Comparison of ENCODE assay signal across 18 cellular contexts in the genomic region with DNA sequence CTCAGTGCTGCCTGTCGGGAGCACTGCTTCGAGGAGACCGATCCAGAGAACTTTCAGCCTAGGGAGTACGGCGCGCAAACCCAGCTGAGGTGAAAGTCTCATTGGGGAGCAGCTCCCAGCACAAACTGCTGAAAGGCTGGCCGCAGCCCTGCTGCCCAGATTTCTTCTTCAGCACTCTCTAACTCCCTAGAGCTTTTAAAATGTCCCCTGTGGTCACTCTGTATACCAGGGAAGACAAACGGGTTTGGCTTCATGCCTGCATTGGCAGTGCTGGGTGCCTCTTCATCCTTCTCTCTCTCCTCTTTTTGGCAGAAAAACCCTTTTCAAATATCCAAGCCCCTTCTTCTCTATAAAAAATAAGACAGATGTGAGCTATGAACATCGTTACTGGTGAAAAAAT. TPM values are rescaled to one million over a fixed set of nuclear protein-coding genes. Genes with fewer than 3 reads are reported as not detected.
DNase-seq lines count a peak whose midpoint lies in the region; TF ChIP-seq lines count a peak whose summit lies in the region.
"Had no signal": no experiment of that assay in that cellular context is flagged by ENCODE, and none has a peak within 500 bp of the region (broad histone marks: within the 10 kb centered on the region; RNA-seq: fewer than 3 reads in every experiment).

No MANE protein-coding gene starts in this region.

- H3K9me3 Mint-ChIP-seq in neural progenitor cell: no peaks in the 10 kb centered on the region
- H3K9me3 Mint-ChIP-seq in activated T-helper 1 cell treated with anti-CD3 and anti-CD28 coated beads, Interleukin-12 subunit alpha, Interleukin-12 subunit beta, Interleukin-2, Interleukin-4 antibody, amounts not matched to agents 30 ng/mL and 10 ng/mL and 1 ng/mL, durations not matched to agents 14 hours and 24 hours and 36 hours: no peaks in the 10 kb centered on the region

- DNase-seq in H7 (peak; percentile 11), NCI-H69 (lab: John Stamatoyannopoulos, UW) (peak; percentile 37), iPS-NIHi11 (ENCODE audit: low spot score) (peak; percentile 16), neural progenitor cell (ENCODE audit: low spot score) (no peak), ecto neural progenitor cell (ENCODE audit: low spot score) (no peak), mucosa of gallbladder (ENCODE audit: low spot score) (no peak)
- no peak for DNase-seq in activated T-helper 1 cell treated with anti-CD3 and anti-CD28 coated beads, Interleukin-12 subunit alpha, Interleukin-12 subunit beta, Interleukin-2, Interleukin-4 antibody, amounts not matched to agents 30 ng/mL and 10 ng/mL and 1 ng/mL, durations not matched to agents 14 hours and 24 hours and 36 hours (ENCODE audit: low spot score)
- DNase-seq: CD4-positive, CD25-positive, alpha-beta regulatory T cell; DND-41; NCI-H1105; NCI-H1694; NCI-H2081; NCI-H2171; NCI-H345; NCI-H524; NCI-H82; OCI-M1; SJCRH30 had no signal

- no peaks in the 10 kb centered on the region for H3K36me3 Mint-ChIP-seq in neural progenitor cell
- H3K36me3 Mint-ChIP-seq in activated T-helper 1 cell treated with anti-CD3 and anti-CD28 coated beads, Interleukin-12 subunit alpha, Interleukin-12 subunit beta, Interleukin-2, Interleukin-4 antibody, amounts not matched to agents 30 ng/mL and 10 ng/mL and 1 ng/mL, durations not matched to agents 14 hours and 24 hours and 36 hours (ENCODE audit: low read depth): no peaks in the 10 kb centered on the region
- H3K36me3 Mint-ChIP-seq: CD4-positive, CD25-positive, alpha-beta regulatory T cell had no signal

- H3K27me3 Mint-ChIP-seq in neural progenitor cell (ENCODE audit: insufficient read depth, low read depth): peaks cover 8% of the 10 kb centered on the region
- peaks cover 16% of the 10 kb centered on the region for H3K27me3 Mint-ChIP-seq in activated T-helper 1 cell treated with anti-CD3 and anti-CD28 coated beads, Interleukin-12 subunit alpha, Interleukin-12 subunit beta, Interleukin-2, Interleukin-4 antibody, amounts not matched to agents 30 ng/mL and 10 ng/mL and 1 ng/mL, durations not matched to agents 14 hours and 24 hours and 36 hours (ENCODE audit: insufficient read depth)

- no peaks in the 10 kb centered on the region for H4K20me1 ChIP-seq in neural progenitor cell (ENCODE audit: low read depth)

- H3K27me3 ChIP-seq in H7 (ENCODE audit: control insufficient read depth, insufficient read depth, low read length): no peaks in the 10 kb centered on the region
- no peaks in the 10 kb centered on the region for H3K27me3 ChIP-seq in neural progenitor cell
- H3K27me3 ChIP-seq: SJCRH30 had no signal

- H3K9me3 ChIP-seq in neural progenitor cell (ENCODE audit: low read depth): no peaks in the 10 kb centered on the region
- H3K9me3 ChIP-seq: SJCRH30 had no signal

- no peak for TF ChIP-seq CTCF in neural progenitor cell (IDR thresholded peaks at IDR 0.05)

- no peak overlapping the region for H3K4me3 Mint-ChIP-seq in neural progenitor cell
- no peak overlapping the region for H3K4me3 Mint-ChIP-seq in activated T-helper 1 cell treated with anti-CD3 and anti-CD28 coated beads, Interleukin-12 subunit alpha, Interleukin-12 subunit beta, Interleukin-2, Interleukin-4 antibody, amounts not matched to agents 30 ng/mL and 10 ng/mL and 1 ng/mL, durations not matched to agents 14 hours and 24 hours and 36 hours
- H3K4me3 Mint-ChIP-seq: CD4-positive, CD25-positive, alpha-beta regulatory T cell had no signal

- H3K27ac Mint-ChIP-seq in neural progenitor cell: no peak overlapping the region
- no peak overlapping the region for H3K27ac Mint-ChIP-seq in activated T-helper 1 cell treated with anti-CD3 and anti-CD28 coated beads, Interleukin-12 subunit alpha, Interleukin-12 subunit beta, Interleukin-2, Interleukin-4 antibody, amounts not matched to agents 30 ng/mL and 10 ng/mL and 1 ng/mL, durations not matched to agents 14 hours and 24 hours and 36 hours
- H3K27ac Mint-ChIP-seq: CD4-positive, CD25-positive, alpha-beta regulatory T cell had no signal

- H3K4me3 ChIP-seq in H7 (ENCODE audit: insufficient read depth, low read depth, low read length) (no peak overlapping the region), neural progenitor cell (no peak overlapping the region)
- H3K4me3 ChIP-seq: SJCRH30 had no signal

- intact Hi-C loops in activated T-helper 1 cell treated with anti-CD3 and anti-CD28 coated beads, Interleukin-12 subunit alpha, Interleukin-12 subunit beta, Interleukin-2, Interleukin-4 antibody, amounts not matched to agents 30 ng/mL and 10 ng/mL and 1 ng/mL, durations not matched to agents 14 hours and 24 hours and 36 hours (cut with micrococcal nuclease): no loop called here

- H2AFZ ChIP-seq in neural progenitor cell (replicated peaks): peak overlapping the region; percentile 94

- peaks cover 11% of the 10 kb centered on the region for H3K4me1 Mint-ChIP-seq in neural progenitor cell
- no peaks in the 10 kb centered on the region for H3K4me1 Mint-ChIP-seq in activated T-helper 1 cell treated with anti-CD3 and anti-CD28 coated beads, Interleukin-12 subunit alpha, Interleukin-12 subunit beta, Interleukin-2, Interleukin-4 antibody, amounts not matched to agents 30 ng/mL and 10 ng/mL and 1 ng/mL, durations not matched to agents 14 hours and 24 hours and 36 hours (ENCODE audit: low read depth)
- H3K4me1 Mint-ChIP-seq: CD4-positive, CD25-positive, alpha-beta regulatory T cell had no signal

- peaks cover 5% of the 10 kb centered on the region for H3K4me1 ChIP-seq in neural progenitor cell
- H3K4me1 ChIP-seq: SJCRH30 had no signal

- H3K79me2 ChIP-seq in neural progenitor cell (ENCODE audit: low read depth): no peaks in the 10 kb centered on the region

- no peaks in the 10 kb centered on the region for H3F3A ChIP-seq in neural progenitor cell (ENCODE audit: low read depth)

- H3K36me3 ChIP-seq in H7 (replicated peaks; ENCODE audit: control insufficient read depth, insufficient read depth, low read length) (no peaks in the 10 kb centered on the region), neural progenitor cell (no peaks in the 10 kb centered on the region)
- H3K36me3 ChIP-seq: SJCRH30 had no signal

- H3K27ac ChIP-seq in neural progenitor cell: no peak overlapping the region
- H3K27ac ChIP-seq: SJCRH30 had no signal

- H3K4me2 ChIP-seq in neural progenitor cell: no peak overlapping the region

- no peak overlapping the region for H3K9ac ChIP-seq in neural progenitor cell

RNA-seq across cellular contexts. Expression of gene BBS10, which starts 34.9 kb away (rescaled TPM):
- total RNA-seq in H7 (2014; rRNA removed; shearing (Covaris generic)): 6.3 and 9.3 TPM in 2 replicates
- total RNA-seq in neural progenitor cell (ENCODE audit: low replicate concordance): 22.8 and 32.7 TPM in 2 replicates
- total RNA-seq in mucosa of gallbladder: 8.5 TPM
- 3.7 and 4.1 TPM in 2 replicates for total RNA-seq in activated T-helper 1 cell treated with anti-CD3 and anti-CD28 coated beads, Interleukin-12 subunit alpha, Interleukin-12 subunit beta, Interleukin-2, Interleukin-4 antibody, amounts not matched to agents 30 ng/mL and 10 ng/mL and 1 ng/mL, durations not matched to agents 14 hours and 24 hours and 36 hours

Comparison
In these comparisons a context has a peak if more than half of its experiments do, and no peak if none do; other contexts are left out.
1. DNase-seq: peak in H7 (single experiment), NCI-H69 (single experiment) and iPS-NIHi11 (single experiment); none in neural progenitor cell (single experiment), ecto neural progenitor cell (single experiment), mucosa of gallbladder (single experiment) and activated T-helper 1 cell treated with anti-CD3 and anti-CD28 coated beads, Interleukin-12 subunit alpha, Interleukin-12 subunit beta, Interleukin-2, Interleukin-4 antibody, amounts not matched to agents 30 ng/mL and 10 ng/mL and 1 ng/mL, durations not matched to agents 14 hours and 24 hours and 36 hours (single experiment).